10 cellular contexts compared by ENCODE assay signal in genomic region chr1:206581571-206581981, GRCh38. TPM values are rescaled to one million over a fixed set of nuclear protein-coding genes. Genes with fewer than 3 reads are reported as not detected.
DNase-seq lines count a peak whose midpoint lies in the region; ATAC-seq lines count a peak whose summit lies in the region.
"Had no signal": no experiment of that assay in that cellular context is flagged by ENCODE, and none has a peak within 500 bp of the region (broad histone marks: within the 10 kb centered on the region; RNA-seq: fewer than 3 reads in every experiment).

No MANE protein-coding gene starts in this region.

- H4K20me1 ChIP-seq in BLaER1, result peaks cover 100% of the 10 kb centered on the region

- H3K9me3 Mint-ChIP-seq in natural killer cell treated with Interleukin-12 subunit alpha and Interleukin-12 subunit beta and Interleukin-15 and Interleukin-18, amount 100 ng/mL, for 72 hours, result no peaks in the 10 kb centered on the region

- H3K27me3 Mint-ChIP-seq in T-helper 17 cell, result no peaks in the 10 kb centered on the region
- H3K27me3 Mint-ChIP-seq in natural killer cell treated with Interleukin-12 subunit alpha and Interleukin-12 subunit beta and Interleukin-15 and Interleukin-18, amount 100 ng/mL, for 72 hours, result no peaks in the 10 kb centered on the region

- peak overlapping the region; percentile 90 for H3K4me2 ChIP-seq in BLaER1

- H3K4me3 Mint-ChIP-seq in T-helper 17 cell, result peak overlapping the region; percentile 93
- peak overlapping the region; percentile 91 for H3K4me3 Mint-ChIP-seq in natural killer cell treated with Interleukin-12 subunit alpha and Interleukin-12 subunit beta and Interleukin-15 and Interleukin-18, amount 100 ng/mL, for 72 hours

- ATAC-seq in T-helper 17 cell, result peak; percentile 72
- ATAC-seq in natural killer cell treated with Interleukin-12 subunit alpha and Interleukin-12 subunit beta and Interleukin-15 and Interleukin-18, amount 100 ng/mL, for 72 hours, result peak; percentile 43 to 60
- ATAC-seq in GM18519 (IDR thresholded peaks at IDR 0.05; ENCODE audit: low FRiP score, unreplicated experiment), result no peak
- ATAC-seq in HG03457 (IDR thresholded peaks at IDR 0.05; ENCODE audit: unreplicated experiment), result no peak

- peaks cover 71% of the 10 kb centered on the region for H3K4me1 ChIP-seq in BLaER1

- H3K9me3 ChIP-seq in BLaER1, result no peaks in the 10 kb centered on the region
- no peaks in the 10 kb centered on the region for H3K9me3 ChIP-seq in T-helper 17 cell (ENCODE audit: control insufficient read depth, low read length, poor library complexity, severe bottlenecking)

- peak overlapping the region; percentile 100 for H3K27ac Mint-ChIP-seq in T-helper 17 cell
- peak overlapping the region; percentile 99 to 100 for H3K27ac Mint-ChIP-seq in natural killer cell treated with Interleukin-12 subunit alpha and Interleukin-12 subunit beta and Interleukin-15 and Interleukin-18, amount 100 ng/mL, for 72 hours

- peaks cover 69% of the 10 kb centered on the region for H3K4me1 Mint-ChIP-seq in T-helper 17 cell
- H3K4me1 Mint-ChIP-seq in natural killer cell treated with Interleukin-12 subunit alpha and Interleukin-12 subunit beta and Interleukin-15 and Interleukin-18, amount 100 ng/mL, for 72 hours (ENCODE audit: low read depth in 2 of 2), result peaks cover 90 to 93% of the 10 kb centered on the region in 2 donors

- DNase-seq in T-helper 17 cell, result peak; percentile 59 to 76 (median 63)
- DNase-seq in activated effector memory CD4-positive, alpha-beta T cell treated with Interleukin-2 at 50 U/mL for 16 hours, result peak; percentile 45
- DNase-seq in natural killer cell treated with Interleukin-12 subunit alpha and Interleukin-12 subunit beta and Interleukin-15 and Interleukin-18, amount 100 ng/mL, for 72 hours (ENCODE audit: low spot score), result peak; percentile 86
- no peak for DNase-seq in ecto neural progenitor cell (ENCODE audit: low spot score)
- no peak for DNase-seq in NCI-H2171 treated with DMSO at 0.1 percent for 48 hours (lab: John Stamatoyannopoulos, UW)
- DNase-seq: NCI-H1436 had no signal

- 0 out of 2 replicates have a peak overlapping the region, but pooled peaks have one; percentile 2 for H3K4me3 ChIP-seq in BLaER1
- H3K4me3 ChIP-seq: dorsolateral prefrontal cortex had no signal

- H3K27me3 ChIP-seq in BLaER1, result no peaks in the 10 kb centered on the region
- H3K27me3 ChIP-seq: dorsolateral prefrontal cortex had no signal

- peaks cover 13% of the 10 kb centered on the region for H3K36me3 Mint-ChIP-seq in T-helper 17 cell (ENCODE audit: low read depth)
- H3K36me3 Mint-ChIP-seq in natural killer cell treated with Interleukin-12 subunit alpha and Interleukin-12 subunit beta and Interleukin-15 and Interleukin-18, amount 100 ng/mL, for 72 hours, result peaks cover 21% of the 10 kb centered on the region

- H3K36me3 ChIP-seq in BLaER1, result peaks cover 80% of the 10 kb centered on the region

- H3K9ac ChIP-seq in BLaER1, result peak overlapping the region; percentile 59; the same call in 1 of the 2 replicates

- peak overlapping the region; percentile 79 for H3K27ac ChIP-seq in BLaER1

RNA-seq across cellular contexts. Expression of gene EIF2D, which starts 30.7 kb away (rescaled TPM):
- 10 to 100 TPM; 43.6 to 45.4 TPM for total RNA-seq in T-helper 17 cell
- total RNA-seq in natural killer cell treated with Interleukin-12 subunit alpha and Interleukin-12 subunit beta and Interleukin-15 and Interleukin-18, amount 100 ng/mL, for 72 hours, result 10 to 100 TPM; 49.1 to 91.5 TPM

RNA-seq across cellular contexts. Expression of gene DYRK3, which starts 53.8 kb away (rescaled TPM):
- 1 to 10 TPM; 3.0 to 3.6 TPM for total RNA-seq in T-helper 17 cell
- 1 to 10 TPM; 5.6 to 8.8 TPM for total RNA-seq in natural killer cell treated with Interleukin-12 subunit alpha and Interleukin-12 subunit beta and Interleukin-15 and Interleukin-18, amount 100 ng/mL, for 72 hours

Comparison
In these comparisons a context has a peak if more than half of its experiments do, and no peak if none do; other contexts are left out.
1. ATAC-seq: peak in T-helper 17 cell (single experiment) and natural killer cell treated with Interleukin-12 subunit alpha and Interleukin-12 subunit beta and Interleukin-15 and Interleukin-18, amount 100 ng/mL, for 72 hours (2 of 2); none in GM18519 (single experiment) and HG03457 (single experiment).
2. DNase-seq: peak in T-helper 17 cell (3 of 3), activated effector memory CD4-positive, alpha-beta T cell treated with Interleukin-2 at 50 U/mL for 16 hours (single experiment) and natural killer cell treated with Interleukin-12 subunit alpha and Interleukin-12 subunit beta and Interleukin-15 and Interleukin-18, amount 100 ng/mL, for 72 hours (single experiment); none in ecto neural progenitor cell (single experiment) and NCI-H2171 treated with DMSO at 0.1 percent for 48 hours (single experiment).